In genomic region chr10:77274046-77274795, GRCh38 we compare ENCODE assay signal across 15 cellular contexts.
DNase-seq lines count a peak whose midpoint lies in the region; ATAC-seq and TF ChIP-seq lines count a peak whose summit lies in the region.
"Had no signal": no experiment of that assay in that cellular context is flagged by ENCODE, and none has a peak within 500 bp of the region (broad histone marks: within the 10 kb centered on the region; RNA-seq: fewer than 3 reads in every experiment).

No MANE protein-coding gene starts in this region.

- intact Hi-C loops in left colon (cut with DNase I, micrococcal nuclease) (no loop called here), uterus (cut with DNase I; ENCODE audit: low total_unique reads) (no loop called here)

- peaks cover 15% of the 10 kb centered on the region for H3K4me1 Mint-ChIP-seq in activated naive CD8-positive, alpha-beta T cell treated with anti-CD3 and anti-CD28 coated beads, Interleukin-2, amount 50 U/mL, for 24 hours
- H3K4me1 Mint-ChIP-seq in activated naive CD8-positive, alpha-beta T cell treated with anti-CD3 and anti-CD28 coated beads for 36 hours = peaks cover 25% of the 10 kb centered on the region
- H3K4me1 Mint-ChIP-seq in immature natural killer cell = peaks cover 7 to 16% of the 10 kb centered on the region in 2 donors

- H3K4me3 ChIP-seq in adipocyte (ENCODE audit: low read length) (no peak overlapping the region), uterus (no peak overlapping the region)
- H3K4me3 ChIP-seq: testis had no signal

- no peaks in the 10 kb centered on the region for H3K4me1 ChIP-seq in adipocyte (ENCODE audit: control insufficient read depth, insufficient read depth, low read length)
- H3K4me1 ChIP-seq in uterus = no peaks in the 10 kb centered on the region
- H3K4me1 ChIP-seq: testis had no signal

- H3K27me3 Mint-ChIP-seq in activated naive CD8-positive, alpha-beta T cell treated with anti-CD3 and anti-CD28 coated beads, Interleukin-2, amount 50 U/mL, for 24 hours = peaks cover 12% of the 10 kb centered on the region
- H3K27me3 Mint-ChIP-seq in activated naive CD8-positive, alpha-beta T cell treated with anti-CD3 and anti-CD28 coated beads for 36 hours = no peaks in the 10 kb centered on the region
- H3K27me3 Mint-ChIP-seq in immature natural killer cell (ENCODE audit: low read depth in 3 of 3) = peaks cover 2 to 15% (median 4%) of the 10 kb centered on the region in 3 donors

- H3K9me3 ChIP-seq in adipocyte (ENCODE audit: control insufficient read depth, low read length) (no peaks in the 10 kb centered on the region), uterus (no peaks in the 10 kb centered on the region)
- H3K9me3 ChIP-seq: testis had no signal

- no peak overlapping the region for H3K4me3 Mint-ChIP-seq in activated naive CD8-positive, alpha-beta T cell treated with anti-CD3 and anti-CD28 coated beads, Interleukin-2, amount 50 U/mL, for 24 hours
- no peak overlapping the region for H3K4me3 Mint-ChIP-seq in activated naive CD8-positive, alpha-beta T cell treated with anti-CD3 and anti-CD28 coated beads for 36 hours
- no peak overlapping the region for H3K4me3 Mint-ChIP-seq in immature natural killer cell

- no peak for TF ChIP-seq POLR2A in uterus (IDR thresholded peaks at IDR 0.05)

- no peak for TF ChIP-seq CTCF in uterus (IDR thresholded peaks at IDR 0.05)

- no peaks in the 10 kb centered on the region for H3K36me3 Mint-ChIP-seq in activated naive CD8-positive, alpha-beta T cell treated with anti-CD3 and anti-CD28 coated beads, Interleukin-2, amount 50 U/mL, for 24 hours (ENCODE audit: low read depth)
- H3K36me3 Mint-ChIP-seq in activated naive CD8-positive, alpha-beta T cell treated with anti-CD3 and anti-CD28 coated beads for 36 hours = peaks cover 3% of the 10 kb centered on the region
- peaks cover 0 to 2% (median 0%) of the 10 kb centered on the region in 3 donors for H3K36me3 Mint-ChIP-seq in immature natural killer cell

- H3K9ac ChIP-seq in adipocyte (ENCODE audit: low read length) = no peak overlapping the region

- no peaks in the 10 kb centered on the region for H3K27me3 ChIP-seq in adipocyte (replicated peaks; ENCODE audit: control insufficient read depth, insufficient read depth, low read length)
- H3K27me3 ChIP-seq in uterus = no peaks in the 10 kb centered on the region
- H3K27me3 ChIP-seq: testis had no signal

- peak; percentile 10 for ATAC-seq in activated naive CD8-positive, alpha-beta T cell treated with anti-CD3 and anti-CD28 coated beads, Interleukin-2, amount 50 U/mL, for 24 hours
- peak; percentile 41 for ATAC-seq in left colon
- ATAC-seq: Right ventricle myocardium inferior had no signal

- no peaks in the 10 kb centered on the region for H3K9me3 Mint-ChIP-seq in activated naive CD8-positive, alpha-beta T cell treated with anti-CD3 and anti-CD28 coated beads, Interleukin-2, amount 50 U/mL, for 24 hours
- peaks cover 7% of the 10 kb centered on the region for H3K9me3 Mint-ChIP-seq in activated naive CD8-positive, alpha-beta T cell treated with anti-CD3 and anti-CD28 coated beads for 36 hours
- peaks cover 0 to 4% (median 0%) of the 10 kb centered on the region in 6 donors for H3K9me3 Mint-ChIP-seq in immature natural killer cell

- H3K27ac Mint-ChIP-seq in activated naive CD8-positive, alpha-beta T cell treated with anti-CD3 and anti-CD28 coated beads, Interleukin-2, amount 50 U/mL, for 24 hours = no peak overlapping the region
- no peak overlapping the region for H3K27ac Mint-ChIP-seq in activated naive CD8-positive, alpha-beta T cell treated with anti-CD3 and anti-CD28 coated beads for 36 hours
- H3K27ac Mint-ChIP-seq in immature natural killer cell = no peak overlapping the region

- DNase-seq in activated naive CD8-positive, alpha-beta T cell treated with anti-CD3 and anti-CD28 coated beads, Interleukin-2, amount 50 U/mL, for 24 hours = no peak
- DNase-seq in activated naive CD8-positive, alpha-beta T cell treated with anti-CD3 and anti-CD28 coated beads for 36 hours = no peak
- peak; percentile 36 for DNase-seq in adipocyte (ENCODE audit: low read depth)
- no peak for DNase-seq in left colon
- DNase-seq in uterus = peak; percentile 40 to 65
- no peak for DNase-seq in NCI-H1436 (lab: John Stamatoyannopoulos, UW)
- no peak for DNase-seq in immature natural killer cell
- DNase-seq in NCI-H2081 treated with DMSO at 0.1 percent for 48 hours (lab: John Stamatoyannopoulos, UW) = no peak
- DNase-seq: 8988T; activated CD8-positive, alpha-beta memory T cell treated with anti-CD3 and anti-CD28 coated beads, Interleukin-2, amount 50 U/mL, for 48 hours; anterior cingulate cortex; DMS53; NCI-H2171 treated with DMSO at 0.1 percent for 48 hours; testis had no signal

- peak overlapping the region; percentile 77 to 91 for H3K27ac ChIP-seq in uterus
- H3K27ac ChIP-seq: testis had no signal

- no peaks in the 10 kb centered on the region for H3K36me3 ChIP-seq in adipocyte (ENCODE audit: control insufficient read depth, insufficient read depth, low read length, severe bottlenecking)
- no peaks in the 10 kb centered on the region for H3K36me3 ChIP-seq in uterus

Comparison
In these comparisons a context has a peak if more than half of its experiments do, and no peak if none do; other contexts are left out.
1. DNase-seq: peak in adipocyte (single experiment) and uterus (2 of 2); none in activated naive CD8-positive, alpha-beta T cell treated with anti-CD3 and anti-CD28 coated beads, Interleukin-2, amount 50 U/mL, for 24 hours (single experiment), activated naive CD8-positive, alpha-beta T cell treated with anti-CD3 and anti-CD28 coated beads for 36 hours (single experiment), left colon (0 of 2), NCI-H1436 (single experiment), immature natural killer cell (0 of 3) and NCI-H2081 treated with DMSO at 0.1 percent for 48 hours (single experiment).